Comparison of ENCODE assay signal across 1 cellular context in genomic region chr1:43969746-43970466, GRCh38.
TF ChIP-seq lines count a peak whose summit lies in the region.

Gene DPH2, plus strand, starts transcription at chr1:43970010. Its CDS starts 166 bp downstream, at chr1:43970176.

TF ChIP-seq in K562, 482 proteins besides CTCF, POLR2A, EP300 and RAD21 (continued from another document and continues in another):
- TF ChIP-seq ZBTB40 (IDR thresholded peaks at IDR 0.05) (peak; percentile 98), ZBTB40 (CRISPR knock-in tag; IDR thresholded peaks at IDR 0.05) (no peak), ZBTB17 (CRISPR knock-in tag; IDR thresholded peaks at IDR 0.05) (0 out of 2 replicates have a peak, but pooled peaks have one; percentile 55), ZNF212 (CRISPR knock-in tag; IDR thresholded peaks at IDR 0.05) (peak; percentile 70; the same call in 1 of the 2 replicates), NEUROD1 (IDR thresholded peaks at IDR 0.05; ENCODE audit: borderline replicate concordance, low read depth, low read length, partially characterized antibody) (peak; percentile 71), POLR2AphosphoS5 (IDR thresholded peaks at IDR 0.05; ENCODE audit: control insufficient read depth, insufficient read depth, low read depth, low read length) (peak; percentile 51; the same call in 1 of the 2 replicates), TCF7 (IDR thresholded peaks at IDR 0.05; ENCODE audit: borderline replicate concordance) (no peak), NFE2 (IDR thresholded peaks at IDR 0.05; ENCODE audit: low read depth) (0 out of 2 replicates have a peak, but pooled peaks have one; percentile 1), ASH1L (IDR thresholded peaks at IDR 0.05; ENCODE audit: borderline replicate concordance, low read depth, partially characterized antibody) (peak; percentile 92), SMARCA4 (IDR thresholded peaks at IDR 0.05) (no peak), NCOA2 (IDR thresholded peaks at IDR 0.05; ENCODE audit: partially characterized antibody in 2 of 2) (no peak), CSDE1 (IDR thresholded peaks at IDR 0.05) (no peak), SIN3A (IDR thresholded peaks at IDR 0.05; ENCODE audit: borderline replicate concordance in 2 of 2, control insufficient read depth in 1 of 2, low read depth in 2 of 2, low read length in 2 of 2) (peak; percentile 99 to 100), FOS (IDR thresholded peaks at IDR 0.05; ENCODE audit: extremely low read depth, insufficient read length) (peak; percentile 93), MXI1 (IDR thresholded peaks at IDR 0.05; ENCODE audit: low read depth, low read length) (peak; percentile 99), RNF2 (IDR thresholded peaks at IDR 0.05) (0 out of 2 replicates have a peak, but pooled peaks have one; percentile 27), ZFP91 (CRISPR knock-in tag; IDR thresholded peaks at IDR 0.05) (0 out of 2 replicates have a peak, but pooled peaks have one; percentile 26), ZNF143 (CRISPR knock-in tag; IDR thresholded peaks at IDR 0.05) (peak; percentile 91), BCLAF1 (IDR thresholded peaks at IDR 0.05; ENCODE audit: borderline replicate concordance in 1 of 2, control insufficient read depth in 1 of 2, low read depth in 2 of 2, low read length in 1 of 2) (no peak), NKRF (IDR thresholded peaks at IDR 0.05; ENCODE audit: borderline replicate concordance) (peak; percentile 100), SRF (CRISPR knock-in tag; IDR thresholded peaks at IDR 0.05) (0 out of 4 replicates have a peak, but pooled peaks of 1 of the 2 experiments have one; percentile 45), SUPT5H (IDR thresholded peaks at IDR 0.05) (peak; percentile 62; the same call in 1 of the 2 replicates), ZNF280B (CRISPR knock-in tag; IDR thresholded peaks at IDR 0.05) (no peak), DDX20 (tag; IDR thresholded peaks at IDR 0.05; ENCODE audit: low read depth) (no peak), PTTG1 (tag; IDR thresholded peaks at IDR 0.05; ENCODE audit: low read depth) (no peak), SIX5 (IDR thresholded peaks at IDR 0.05; ENCODE audit: borderline replicate concordance in 1 of 2, insufficient read depth in 1 of 2, low read depth in 1 of 2, low read length in 2 of 2) (peak; percentile 83 to 91), POU5F1 (IDR thresholded peaks at IDR 0.05; ENCODE audit: borderline replicate concordance, low read depth, low read length, partially characterized antibody) (peak; percentile 57), GABPB1 (CRISPR knock-in tag; IDR thresholded peaks at IDR 0.05) (peak; percentile 99), BRF2 (IDR thresholded peaks at IDR 0.05; ENCODE audit: borderline replicate concordance, insufficient read depth, insufficient read length) (no peak), MNT (conservative IDR thresholded peaks at IDR 0.05) (peak; percentile 100), ZNF639 (CRISPR knock-in tag; conservative IDR thresholded peaks at IDR 0.05 in 1 of 2, IDR thresholded peaks at IDR 0.05 in 1 of 2) (peak in 1 of 2 experiments; percentile 47; a peak in 1 of 4 replicates), MAZ (CRISPR knock-in tag; conservative IDR thresholded peaks at IDR 0.05 in 1 of 2, IDR thresholded peaks at IDR 0.05 in 1 of 2) (peak; percentile 31 to 57; a peak in 1 of 4 replicates)
